ENCODE assay signal across 22 cellular contexts in the genomic region with DNA sequence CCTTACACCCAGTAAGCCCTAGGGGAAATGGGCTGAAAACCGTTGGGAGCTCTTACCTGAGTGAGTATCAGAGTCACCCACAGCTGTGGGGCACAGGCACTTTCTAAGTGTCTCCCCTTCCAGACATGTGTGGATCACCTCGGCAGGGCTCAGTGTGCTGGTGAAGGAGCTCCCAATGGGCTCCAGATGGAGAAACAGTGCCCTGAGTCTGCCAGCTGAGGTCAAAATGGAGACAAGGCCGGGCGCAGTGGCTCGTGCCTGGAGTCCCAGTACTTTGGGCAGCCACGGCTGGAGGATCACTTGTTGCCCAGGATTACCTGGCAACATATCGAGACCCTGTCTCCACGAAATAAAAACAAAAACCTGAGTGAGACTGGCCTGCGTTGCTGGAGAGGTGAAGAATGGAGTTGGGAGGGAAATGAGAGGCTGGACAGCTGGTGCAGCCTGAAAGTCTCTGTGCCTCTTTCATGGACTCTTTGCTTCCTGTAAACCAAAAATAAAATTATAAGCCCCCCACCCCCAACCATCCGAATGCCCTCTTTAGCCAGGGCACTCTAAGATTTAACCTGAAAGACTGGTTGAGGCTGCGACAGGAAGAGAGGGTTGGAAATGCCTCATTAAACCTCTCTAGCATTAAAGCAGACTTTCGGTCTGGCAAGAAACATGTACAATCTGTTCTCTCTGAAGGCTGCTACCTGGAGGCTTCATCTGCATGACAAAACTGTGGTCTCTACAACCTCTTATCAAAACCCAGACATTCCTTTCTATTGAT.
DNase-seq lines count a peak whose midpoint lies in the region; ATAC-seq, FAIRE-seq and TF ChIP-seq lines count a peak whose summit lies in the region.
"Had no signal": no experiment of that assay in that cellular context is flagged by ENCODE, and none has a peak within 500 bp of the region (broad histone marks: within the 10 kb centered on the region; RNA-seq: fewer than 3 reads in every experiment).

No MANE protein-coding gene starts in this region.

- DNase-seq in DMS79 (lab: John Stamatoyannopoulos, UW) (peak; percentile 85), MM.1S (peak; percentile 80), kidney (peak; percentile 77), trophoblast cell (no peak), dermis blood vessel endothelial cell (no peak), NCI-H2107 (lab: John Stamatoyannopoulos, UW) (no peak), NOMO-1 treated with dmso at 0.1 percent for 144 hours (lab: John Stamatoyannopoulos, UW; ENCODE audit: unreplicated experiment) (no peak)
- DNase-seq: CD4-positive, CD25-positive, alpha-beta regulatory T cell; DMS153; GDM1; H7; KG1; NCI-H1105 treated with DMSO at 0.1 percent for 48 hours; NCI-H1694; NCI-H2081 treated with DMSO at 0.1 percent for 48 hours; NCI-H748 treated with DMSO at 0.1 percent for 48 hours; NK-92 treated with Interleukin-12 subunit alpha and Interleukin-12 subunit beta, amount 100 ng/mL, for 24 hours; SIG-M5; SK-N-SH had no signal

- TF ChIP-seq CTCF in MM.1S (IDR thresholded peaks at IDR 0.05; ENCODE audit: low read length), result no peak
- TF ChIP-seq CTCF in kidney (IDR thresholded peaks at IDR 0.05; ENCODE audit: borderline replicate concordance, extremely low read depth, insufficient read depth), result no peak

- ATAC-seq in esophagus mucosa, result no peak
- ATAC-seq: Panc1 had no signal

- H4K8ac ChIP-seq in trophoblast cell (ENCODE audit: low read depth, low read length), result no peak overlapping the region

- H4K91ac ChIP-seq in trophoblast cell (ENCODE audit: low read depth, low read length), result no peak overlapping the region

- no peak overlapping the region for H2BK120ac ChIP-seq in trophoblast cell (ENCODE audit: insufficient read depth, low read length, poor library complexity)

- H2AK5ac ChIP-seq in trophoblast cell (ENCODE audit: low read length), result peak overlapping the region; percentile 66

- peak overlapping the region; percentile 27 for H2BK12ac ChIP-seq in trophoblast cell (ENCODE audit: low read length)

- peak overlapping the region; percentile 92 for H3K27ac ChIP-seq in MM.1S (ENCODE audit: low read length)
- H3K27ac ChIP-seq in kidney (ENCODE audit: low read depth in 2 of 2, low read length in 2 of 2), result peak overlapping the region; percentile 23 to 66
- no peak overlapping the region for H3K27ac ChIP-seq in trophoblast cell (ENCODE audit: low read depth, low read length)

- H4K12ac ChIP-seq in trophoblast cell (ENCODE audit: low read depth, low read length), result no peak overlapping the region

- H4K20me1 ChIP-seq in MM.1S (ENCODE audit: insufficient read depth, low read length), result no peaks in the 10 kb centered on the region

- no peak overlapping the region for H3K14ac ChIP-seq in trophoblast cell (ENCODE audit: low read length)

- no peaks in the 10 kb centered on the region for H3K9me2 ChIP-seq in MM.1S (replicated peaks; ENCODE audit: insufficient read depth, low read length)
- H3K9me2 ChIP-seq: SK-N-SH had no signal

- peak overlapping the region; percentile 73 for H3K9ac ChIP-seq in MM.1S (ENCODE audit: low read length)
- peak overlapping the region in 1 of 2 donors; percentile 48 for H3K9ac ChIP-seq in kidney (ENCODE audit: low read length in 2 of 2)
- H3K9ac ChIP-seq in trophoblast cell (ENCODE audit: low read length), result no peak overlapping the region
- H3K9ac ChIP-seq: SK-N-SH had no signal

- H3K9me3 ChIP-seq in MM.1S (replicated peaks; ENCODE audit: insufficient read depth, low read length) (no peaks in the 10 kb centered on the region), kidney (ENCODE audit: control insufficient read depth in 1 of 2, low read length in 2 of 2) (no peaks in the 10 kb centered on the region), trophoblast cell (ENCODE audit: insufficient read depth, low read depth, low read length) (no peaks in the 10 kb centered on the region)

- no peaks in the 10 kb centered on the region for H3K36me3 ChIP-seq in MM.1S (replicated peaks; ENCODE audit: insufficient read depth, low read length)
- H3K36me3 ChIP-seq in kidney (ENCODE audit: control insufficient read depth in 1 of 2, insufficient read depth in 2 of 2, low read length in 2 of 2), result no peaks in the 10 kb centered on the region
- no peaks in the 10 kb centered on the region for H3K36me3 ChIP-seq in trophoblast cell (ENCODE audit: control insufficient read depth in 1 of 2, insufficient read depth in 2 of 2, low read length in 2 of 2)

- H3K4me3 ChIP-seq in MM.1S (ENCODE audit: low read length), result peak overlapping the region; percentile 34; the same call in 1 of the 2 replicates
- H3K4me3 ChIP-seq in kidney (ENCODE audit: low read length in 2 of 2), result no peak overlapping the region
- no peak overlapping the region for H3K4me3 ChIP-seq in trophoblast cell (ENCODE audit: low read depth, low read length)

- peaks cover 39% of the 10 kb centered on the region for H3F3A ChIP-seq in MM.1S (ENCODE audit: insufficient read depth, low read length)

- FAIRE-seq in kidney (lab: Jason Lieb, UNC), result no peak
- FAIRE-seq: A204.1 had no signal

- no peak overlapping the region for H3K18ac ChIP-seq in trophoblast cell (ENCODE audit: low read length)

- peak overlapping the region; percentile 46 for H2AFZ ChIP-seq in MM.1S (ENCODE audit: low read length)
- H2AFZ ChIP-seq in trophoblast cell (ENCODE audit: insufficient read depth, low read length, poor library complexity), result no peak overlapping the region

- H3K27me3 ChIP-seq in MM.1S (replicated peaks; ENCODE audit: insufficient read depth, low read length), result no peaks in the 10 kb centered on the region
- H3K27me3 ChIP-seq in trophoblast cell (ENCODE audit: insufficient read depth, low read length), result no peaks in the 10 kb centered on the region

- H3K4me2 ChIP-seq in MM.1S (ENCODE audit: low read depth, low read length), result peak overlapping the region; percentile 74
- H3K4me2 ChIP-seq in trophoblast cell (ENCODE audit: low read length), result no peak overlapping the region
- H3K4me2 ChIP-seq: SK-N-SH had no signal

- H3K79me2 ChIP-seq in MM.1S (ENCODE audit: low read length), result no peaks in the 10 kb centered on the region
- H3K79me2 ChIP-seq in trophoblast cell (ENCODE audit: control insufficient read depth, insufficient read depth, low read length, poor library complexity), result no peaks in the 10 kb centered on the region

- no peaks in the 10 kb centered on the region for H3K79me1 ChIP-seq in trophoblast cell (ENCODE audit: low read length)

- intact Hi-C loops in kidney (cut with DNase I), result no loop called here

- no peak overlapping the region for H2BK5ac ChIP-seq in trophoblast cell (ENCODE audit: low read depth, low read length, poor library complexity)

- H3K4ac ChIP-seq in trophoblast cell (ENCODE audit: low read depth, low read length), result no peak overlapping the region

- no peak overlapping the region for H3K23ac ChIP-seq in trophoblast cell (ENCODE audit: low read length)

- H3K4me1 ChIP-seq in MM.1S (ENCODE audit: low read length) (peaks cover 75% of the 10 kb centered on the region), kidney (ENCODE audit: control insufficient read depth in 1 of 2, insufficient read depth in 1 of 2, low read depth in 1 of 2, low read length in 2 of 2) (peaks cover 7 to 8% of the 10 kb centered on the region in 2 donors), trophoblast cell (ENCODE audit: control insufficient read depth in 1 of 2, insufficient read depth in 2 of 2, low read length in 2 of 2) (no peaks in the 10 kb centered on the region)

- no CpG with 5 or more reads among the region's 12 CpGs for WGBS in trophoblast cell (ENCODE audit: extremely low coverage, insufficient coverage, insufficient read length)

Comparison
In these comparisons a context has a peak if more than half of its experiments do, and no peak if none do; other contexts are left out.
1. DNase-seq: peak in DMS79 (single experiment), MM.1S (single experiment) and kidney (single experiment); none in trophoblast cell (0 of 2), dermis blood vessel endothelial cell (single experiment), NCI-H2107 (single experiment) and NOMO-1 treated with dmso at 0.1 percent for 144 hours (single experiment).